ENCODE assay signal across 8 cellular contexts in genomic region chr2:118032169-118033013, GRCh38. TPM values are rescaled to one million over a fixed set of nuclear protein-coding genes. Genes with fewer than 3 reads are reported as not detected.
DNase-seq lines count a peak whose midpoint lies in the region; ATAC-seq and TF ChIP-seq lines count a peak whose summit lies in the region.

No MANE protein-coding gene starts in this region.

- peak; percentile 81 for TF ChIP-seq CTCF in RWPE1 (conservative IDR thresholded peaks at IDR 0.05; ENCODE audit: low read depth)
- TF ChIP-seq CTCF in brain (conservative IDR thresholded peaks at IDR 0.05), result peak; percentile 68 to 82

- no peaks in the 10 kb centered on the region for H3K36me3 Mint-ChIP-seq in brain

- H3K27ac ChIP-seq in RWPE1, result no peak overlapping the region

- peak; percentile 30 for DNase-seq in NCI-H146 (lab: John Stamatoyannopoulos, UW)
- no peak for DNase-seq in NCI-H146 treated with DMSO at 0.1 percent for 48 hours (lab: John Stamatoyannopoulos, UW; ENCODE audit: unreplicated experiment)
- DNase-seq in RWPE1 (ENCODE audit: low spot score), result peak; percentile 42
- DNase-seq in left colon, result peak in 1 of 2 donors; percentile 49
- DNase-seq in stimulated activated naive CD8-positive, alpha-beta T cell treated with anti-CD3 and anti-CD28 coated beads, Interleukin-15, Interleukin-2, amounts not matched to agents 100 U/mL and 50 U/mL, for 24 hours, result peak; percentile 41

- H3K4me1 Mint-ChIP-seq in brain, result no peaks in the 10 kb centered on the region

- no peak overlapping the region for H3K4me3 Mint-ChIP-seq in brain

- peaks cover 4 to 16% (median 9%) of the 10 kb centered on the region in 5 experiments for H3K9me3 Mint-ChIP-seq in brain

- ATAC-seq in GM21367 (IDR thresholded peaks at IDR 0.05; ENCODE audit: unreplicated experiment) (peak; percentile 86), HG03521 (IDR thresholded peaks at IDR 0.05; ENCODE audit: unreplicated experiment) (peak; percentile 88), left colon (peak; percentile 63)
- peak; percentile 69 for ATAC-seq in stimulated activated naive CD8-positive, alpha-beta T cell treated with anti-CD3 and anti-CD28 coated beads, Interleukin-15, Interleukin-2, amounts not matched to agents 100 U/mL and 50 U/mL, for 24 hours

- H3K27ac Mint-ChIP-seq in brain, result no peak overlapping the region

- intact Hi-C loops in left colon (cut with DNase I, micrococcal nuclease), result no loop called here

- peaks cover 29% of the 10 kb centered on the region for H3K27me3 Mint-ChIP-seq in brain

- POLR2A ChIA-PET in RWPE1 (lab: Yijun Ruan, JAX; ENCODE audit: low non-redundant PET), result no interaction called here

- CTCF ChIA-PET in RWPE1 (lab: Yijun Ruan, JAX), result interaction anchor here (0.6 to 2.0 kb wide), 10 partner anchors 8 to 824 kb away, joined by 3 to 9 read pairs (median 4); no protein-coding TSS in a partner anchor

RNA-seq across cellular contexts. Expression of gene CCDC93, which starts 18.5 kb away (rescaled TPM):
- 6.4 TPM for polyA plus RNA-seq in brain (ENCODE audit: insufficient read depth, low read depth, low replicate concordance)
- 10 to 100 TPM; 41.7 to 44.3 TPM for total RNA-seq in left colon

RNA-seq across cellular contexts. Expression of gene INSIG2, which starts 55.9 kb away (rescaled TPM):
- polyA plus RNA-seq in brain (ENCODE audit: insufficient read depth, low read depth, low replicate concordance), result 4.4 TPM
- 10 to 100 TPM; 12.7 to 20.6 TPM for total RNA-seq in left colon
